In genomic region chr11:107301886-107302285, GRCh38 we compare ENCODE assay signal across 1 cellular context.
A peak's percentile ranks its signal among the peaks of the same experiment; 100 is the strongest.
TF ChIP-seq lines count a peak whose summit lies in the region.

No MANE protein-coding gene starts in this region.

TF ChIP-seq in IMR-90, 13 proteins besides CTCF, POLR2A, EP300 and RAD21 (continued from another document):
- 0 out of 2 replicates have a peak, but pooled peaks have one; percentile 25 for TF ChIP-seq CEBPB (IDR thresholded peaks at IDR 0.05; ENCODE audit: low read depth, low read length)
